In the genomic region with DNA sequence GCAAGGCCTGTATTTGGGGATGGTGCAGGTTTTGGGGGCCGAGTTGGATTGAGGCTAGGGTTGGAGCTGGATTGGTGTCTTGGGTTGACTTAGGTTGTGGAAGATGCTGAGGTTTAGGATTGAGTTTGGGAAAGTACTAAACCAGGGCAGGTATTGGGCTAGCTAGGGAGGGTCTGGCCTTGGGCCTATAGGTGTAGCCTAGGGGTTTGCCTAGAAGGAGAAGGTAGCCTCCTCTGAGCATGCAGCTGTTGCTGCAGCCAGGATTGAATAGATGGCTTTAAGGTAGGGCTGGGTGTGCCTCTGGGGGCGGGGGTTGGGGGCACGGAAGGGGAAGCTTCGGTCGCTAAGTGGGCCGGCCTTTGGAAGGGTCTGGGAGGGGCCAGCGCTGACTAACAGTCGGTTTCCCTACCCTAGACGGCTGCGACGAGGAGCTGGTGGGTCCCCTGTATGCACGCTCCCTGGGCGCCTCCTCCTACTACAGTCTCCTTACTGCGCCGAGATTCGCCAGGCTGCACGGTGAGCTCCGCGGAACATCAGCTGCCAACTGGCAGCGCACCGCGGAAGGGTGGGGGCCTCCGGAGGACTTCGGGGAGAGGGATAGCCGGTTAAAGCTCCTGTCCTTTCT, we compare ENCODE assay signal across 1 cellular context.
TF ChIP-seq lines count a peak whose summit lies in the region.

No MANE protein-coding gene starts in this region.

TF ChIP-seq in K562, 482 proteins besides CTCF, POLR2A, EP300 and RAD21:
- TF ChIP-seq ZSCAN32 (CRISPR knock-in tag; IDR thresholded peaks at IDR 0.05), result no peak
- 0 out of 2 replicates have a peak, but pooled peaks have one; percentile 17 for TF ChIP-seq NFIC (IDR thresholded peaks at IDR 0.05)
